8 cellular contexts compared by ENCODE assay signal in genomic region chr17:57902800-57903759, GRCh38. TPM values are rescaled to one million over a fixed set of nuclear protein-coding genes. Genes with fewer than 3 reads are reported as not detected.
DNase-seq lines count a peak whose midpoint lies in the region; ATAC-seq and TF ChIP-seq lines count a peak whose summit lies in the region.

No MANE protein-coding gene starts in this region.

- intact Hi-C loops in body of pancreas (cut with DNase I): no loop called here

- peak; percentile 94 for DNase-seq in AG08395 (ENCODE audit: low spot score)
- peak; percentile 58 to 71 for DNase-seq in NCI-H526 (lab: John Stamatoyannopoulos, UW)
- DNase-seq in body of pancreas: peak; percentile 96 to 99 (median 98)
- DNase-seq in left lobe of liver (ENCODE audit: low spot score): peak; percentile 85
- peak; percentile 64 for DNase-seq in superior temporal gyrus (ENCODE audit: extremely low spot score)

- no peaks in the 10 kb centered on the region for H3K36me3 ChIP-seq in body of pancreas (replicated peaks in 1 of 2; ENCODE audit: insufficient read depth in 1 of 2, low read depth in 2 of 2)

- H3K4me3 ChIP-seq in body of pancreas: no peak overlapping the region

- peak overlapping the region; percentile 93 to 97 (median 94) for H3K27ac ChIP-seq in body of pancreas

- WGBS in body of pancreas, 2 donors: 39 to 83% methylated on average over 1 to 5 of the region's 5 CpGs

- no peaks in the 10 kb centered on the region for H3K27me3 ChIP-seq in body of pancreas

- peaks cover 73% of the 10 kb centered on the region for H3K4me1 ChIP-seq in body of pancreas

- ATAC-seq in GM19023 (IDR thresholded peaks at IDR 0.05; ENCODE audit: unreplicated experiment) (peak; percentile 58), HG03159 (IDR thresholded peaks at IDR 0.05; ENCODE audit: unreplicated experiment) (peak; percentile 56), body of pancreas (peak; percentile 91), left lobe of liver (peak; percentile 77), GM18519 (IDR thresholded peaks at IDR 0.05; ENCODE audit: low FRiP score, unreplicated experiment) (no peak)

- peak in 2 of 3 donors; percentile 62 to 66 for TF ChIP-seq POLR2A in body of pancreas (IDR thresholded peaks at IDR 0.05)

- peak in 2 of 7 experiments; percentile 12 to 25 for TF ChIP-seq CTCF in body of pancreas (IDR thresholded peaks at IDR 0.05)

- no peaks in the 10 kb centered on the region for H3K9me3 ChIP-seq in body of pancreas

RNA-seq across cellular contexts. Expression of gene CUEDC1, which starts 52.1 kb away (rescaled TPM):
- total RNA-seq in body of pancreas (10 to 100 TPM; 35.8 to 48.1 TPM), left lobe of liver (8.1 TPM)

RNA-seq across cellular contexts. Expression of gene MRPS23, which starts 53.2 kb away (rescaled TPM):
- total RNA-seq in body of pancreas: 10 to 100 TPM in 1 of 2 donors, 1 to 10 TPM in 1; 1.3 to 13.7 TPM
- total RNA-seq in left lobe of liver: 13.1 TPM
